ENCODE assay signal across 8 cellular contexts in genomic region chr3:184298759-184299487, GRCh38. TPM values are rescaled to one million over a fixed set of nuclear protein-coding genes. Genes with fewer than 3 reads are reported as not detected.
DNase-seq lines count a peak whose midpoint lies in the region; ATAC-seq lines count a peak whose summit lies in the region.

PSMD2 (plus strand) TSS chr3:184299241; CDS start chr3:184299267, 26 bp downstream.

- no peaks in the 10 kb centered on the region for H3K36me3 Mint-ChIP-seq in IgD-negative memory B cell

- ATAC-seq in GM21576 (IDR thresholded peaks at IDR 0.05; ENCODE audit: unreplicated experiment): peak; percentile 92

- H3K9me3 Mint-ChIP-seq in IgD-negative memory B cell: no peaks in the 10 kb centered on the region

- peaks cover 6 to 18% (median 12%) of the 10 kb centered on the region in 3 donors for H3K4me1 Mint-ChIP-seq in IgD-negative memory B cell

- peak within 1 kb of the TSS; percentile 87 to 97 (median 93) for H3K4me3 Mint-ChIP-seq in IgD-negative memory B cell

- DNase-seq in DMS114 treated with DMSO at 0.1 percent for 48 hours (lab: John Stamatoyannopoulos, UW; ENCODE audit: unreplicated experiment) (peak; percentile 91), OCI-M1 (lab: John Stamatoyannopoulos, UW) (peak; percentile 94), activated T-cell treated with anti-CD3 and anti-CD28 coated beads for 24 hours (ENCODE audit: low read depth) (peak; percentile 97), epidermal melanocyte (ENCODE audit: insufficient read length, low spot score) (peak; percentile 94), middle frontal gyrus (ENCODE audit: extremely low spot score, low spot score) (peak; percentile 88)
- DNase-seq in stimulated activated CD8-positive, alpha-beta memory T cell treated with anti-CD3 and anti-CD28 coated beads, Interleukin-2, amount 100 ng/mL, for 1 hour (ENCODE audit: low read depth in 2 of 2): peak; percentile 95 to 98

- H3K27ac Mint-ChIP-seq in IgD-negative memory B cell: peak within 1 kb of the TSS; percentile 46 to 93 (median 84)

- H3K27me3 Mint-ChIP-seq in IgD-negative memory B cell: no peaks in the 10 kb centered on the region

RNA-seq across cellular contexts. Expression of gene PSMD2, which starts in this region (rescaled TPM):
- polyA plus RNA-seq in IgD-negative memory B cell: 143 TPM

Comparison
In these comparisons a context has a peak if more than half of its experiments do, and no peak if none do; other contexts are left out.
1. Peak in every context shown above with its lines: DNase-seq and ATAC-seq.